In genomic region chr21:26148834-26149354, GRCh38 we compare ENCODE assay signal across 11 cellular contexts. TPM values are rescaled to one million over a fixed set of nuclear protein-coding genes. Genes with fewer than 3 reads are reported as not detected.
DNase-seq lines count a peak whose midpoint lies in the region; ATAC-seq and TF ChIP-seq lines count a peak whose summit lies in the region.
"Had no signal": no experiment of that assay in that cellular context is flagged by ENCODE, and none has a peak within 500 bp of the region (broad histone marks: within the 10 kb centered on the region; RNA-seq: fewer than 3 reads in every experiment).

No MANE protein-coding gene starts in this region.

- peak overlapping the region; percentile 36; the same call in 1 of the 2 replicates for H3K4me3 ChIP-seq in ACC112 (ENCODE audit: low read depth, low read length)
- no peak overlapping the region for H3K4me3 ChIP-seq in left lung
- H3K4me3 ChIP-seq: ovary had no signal

- H3K27me3 ChIP-seq in ACC112 (ENCODE audit: insufficient read depth, low read length) (no peaks in the 10 kb centered on the region), left lung (no peaks in the 10 kb centered on the region)
- H3K27me3 ChIP-seq: ovary had no signal

- DNase-seq in NCI-H226 (peak; percentile 64), dermis blood vessel endothelial cell (peak; percentile 55), left lung (no peak), NCI-H526 (lab: John Stamatoyannopoulos, UW) (no peak), NCI-H748 treated with DMSO at 0.1 percent for 48 hours (lab: John Stamatoyannopoulos, UW) (no peak), NCI-H82 treated with DMSO at 0.1 percent for 48 hours (lab: John Stamatoyannopoulos, UW; ENCODE audit: unreplicated experiment) (no peak), anterior cingulate cortex (lab: John Stamatoyannopoulos, UW) (no peak)
- DNase-seq: activated naive CD4-positive, alpha-beta T cell treated with Interleukin-2 at 50 U/mL for 16 hours; AML-193; ovary had no signal

- peaks cover 23% of the 10 kb centered on the region for H3K4me1 ChIP-seq in ACC112 (ENCODE audit: control insufficient read depth, insufficient read depth, low read length, unreplicated experiment)
- H3K4me1 ChIP-seq in left lung = peaks cover 4 to 15% of the 10 kb centered on the region in 2 donors

- no peak for TF ChIP-seq CTCF in left lung (IDR thresholded peaks at IDR 0.05)

- no peaks in the 10 kb centered on the region for H3K9me3 ChIP-seq in left lung
- H3K9me3 ChIP-seq: ovary had no signal

- intact Hi-C loops in left lung (cut with DNase I) = no loop called here

- H3K79me2 ChIP-seq in ACC112 (ENCODE audit: control insufficient read depth, insufficient read depth, low read length, unreplicated experiment) = peaks cover 60% of the 10 kb centered on the region

- no peaks in the 10 kb centered on the region for H3K36me3 ChIP-seq in ACC112 (ENCODE audit: insufficient read depth, low read length)
- no peaks in the 10 kb centered on the region for H3K36me3 ChIP-seq in left lung
- H3K36me3 ChIP-seq: ovary had no signal

- H3K27ac ChIP-seq in ACC112 (ENCODE audit: low read depth, low read length) (peak overlapping the region; percentile 70), left lung (peak overlapping the region in 1 of 2 donors; percentile 61)
- H3K27ac ChIP-seq: ovary had no signal

- peak; percentile 48 for ATAC-seq in left lung

- no peak overlapping the region for H2AFZ ChIP-seq in ACC112 (ENCODE audit: low read length, unreplicated experiment)

RNA-seq across cellular contexts. Expression of gene APP, which starts 21.7 kb away (rescaled TPM):
- 1,370 and 1,419 TPM in 2 replicates for total RNA-seq in dermis blood vessel endothelial cell
- total RNA-seq in left lung = 100 to 1,000 TPM; 373 to 521 TPM

Comparison
In these comparisons a context has a peak if more than half of its experiments do, and no peak if none do; other contexts are left out.
1. DNase-seq: peak in NCI-H226 (single experiment) and dermis blood vessel endothelial cell (single experiment); none in left lung (0 of 2), NCI-H526 (0 of 2), NCI-H748 treated with DMSO at 0.1 percent for 48 hours (single experiment), NCI-H82 treated with DMSO at 0.1 percent for 48 hours (single experiment) and anterior cingulate cortex (0 of 58).